10 cellular contexts compared by ENCODE assay signal in the genomic region with DNA sequence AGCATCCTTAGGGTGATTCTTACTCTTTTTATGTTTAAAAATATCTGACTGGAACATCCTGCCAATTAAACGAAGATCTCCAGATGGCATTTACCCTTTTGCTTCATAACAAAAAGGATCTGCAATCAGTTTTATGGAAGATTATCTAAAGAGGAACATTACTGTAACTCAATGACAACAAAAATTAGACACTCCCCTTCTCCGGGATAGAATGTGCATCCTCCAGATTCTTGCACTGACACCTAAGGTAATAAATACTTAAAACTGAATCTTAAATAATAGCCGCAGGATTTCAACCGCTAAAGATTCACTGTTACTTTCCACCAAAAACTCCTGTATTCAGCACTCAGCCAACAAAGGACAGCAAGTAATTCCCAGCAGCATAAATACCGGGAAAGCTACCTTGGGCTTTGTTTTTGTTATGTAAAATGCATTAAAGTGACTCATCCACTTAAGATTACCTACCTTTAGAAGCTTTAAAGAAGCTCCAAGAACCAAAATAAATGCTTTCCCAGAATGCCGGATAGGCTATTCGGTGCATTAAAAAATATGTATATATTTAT. TPM values are rescaled to one million over a fixed set of nuclear protein-coding genes. Genes with fewer than 3 reads are reported as not detected.
DNase-seq lines count a peak whose midpoint lies in the region; ATAC-seq and TF ChIP-seq lines count a peak whose summit lies in the region.
"Had no signal": no experiment of that assay in that cellular context is flagged by ENCODE, and none has a peak within 500 bp of the region (broad histone marks: within the 10 kb centered on the region; RNA-seq: fewer than 3 reads in every experiment).

No MANE protein-coding gene starts in this region.

- TF ChIP-seq CTCF in cardiac muscle cell (IDR thresholded peaks at IDR 0.05; ENCODE audit: low read depth, low read length) = no peak

- H3K9me3 Mint-ChIP-seq in activated T-helper 2 cell treated with anti-CD3 and anti-CD28 coated beads, Interferon-gamma antibody, Interleukin-2, Interleukin-4, amounts not matched to agents 10 μg/mL and 5 μg/mL and 100 μg/mL, durations not matched to agents 14 hours and 24 hours and 36 hours = no peaks in the 10 kb centered on the region

- H3K27ac Mint-ChIP-seq in activated T-helper 2 cell treated with anti-CD3 and anti-CD28 coated beads, Interferon-gamma antibody, Interleukin-2, Interleukin-4, amounts not matched to agents 10 μg/mL and 5 μg/mL and 100 μg/mL, durations not matched to agents 14 hours and 24 hours and 36 hours = no peak overlapping the region

- DNase-seq in cardiac muscle cell (ENCODE audit: low read depth in 1 of 2, low spot score in 1 of 2) (peak in 1 of 2 donors; percentile 38), Right ventricle myocardium inferior (ENCODE audit: missing footprints) (no peak), kidney tubule cell (ENCODE audit: low spot score) (peak; percentile 6)
- DNase-seq in activated T-helper 2 cell treated with anti-CD3 and anti-CD28 coated beads, Interferon-gamma antibody, Interleukin-2, Interleukin-4, amounts not matched to agents 10 μg/mL and 5 μg/mL and 100 μg/mL, durations not matched to agents 14 hours and 24 hours and 36 hours (ENCODE audit: low spot score) = no peak
- DNase-seq: DND-41, islet precursor cell had no signal

- peaks cover 18% of the 10 kb centered on the region for H3K27me3 ChIP-seq in cardiac muscle cell

- H3K4me1 Mint-ChIP-seq in activated T-helper 2 cell treated with anti-CD3 and anti-CD28 coated beads, Interferon-gamma antibody, Interleukin-2, Interleukin-4, amounts not matched to agents 10 μg/mL and 5 μg/mL and 100 μg/mL, durations not matched to agents 14 hours and 24 hours and 36 hours (ENCODE audit: low read depth) = peaks cover 2% of the 10 kb centered on the region

- 37% methylated on average over 7 of the region's 7 CpGs for WGBS in urinary bladder

- H3K4me3 ChIP-seq in cardiac muscle cell (peak overlapping the region; percentile 98), urinary bladder (ENCODE audit: low read depth, low read length) (peak overlapping the region; percentile 18)

- no peaks in the 10 kb centered on the region for H3K9me3 ChIP-seq in cardiac muscle cell (ENCODE audit: low read depth)

- H3K36me3 Mint-ChIP-seq in activated T-helper 2 cell treated with anti-CD3 and anti-CD28 coated beads, Interferon-gamma antibody, Interleukin-2, Interleukin-4, amounts not matched to agents 10 μg/mL and 5 μg/mL and 100 μg/mL, durations not matched to agents 14 hours and 24 hours and 36 hours (ENCODE audit: low read depth) = no peaks in the 10 kb centered on the region

- H3K4me3 Mint-ChIP-seq in activated T-helper 2 cell treated with anti-CD3 and anti-CD28 coated beads, Interferon-gamma antibody, Interleukin-2, Interleukin-4, amounts not matched to agents 10 μg/mL and 5 μg/mL and 100 μg/mL, durations not matched to agents 14 hours and 24 hours and 36 hours (ENCODE audit: low read depth) = no peak overlapping the region

- H3K27ac ChIP-seq in cardiac muscle cell (no peak overlapping the region), angular gyrus (ENCODE audit: low read depth, low read length) (peak overlapping the region; percentile 19), urinary bladder (ENCODE audit: low read depth) (no peak overlapping the region)

- H3K4me1 ChIP-seq in cardiac muscle cell (ENCODE audit: low read depth) (no peaks in the 10 kb centered on the region), urinary bladder (ENCODE audit: insufficient read depth) (no peaks in the 10 kb centered on the region)

- intact Hi-C loops in Right ventricle myocardium inferior (cut with DNase I) = loop anchor here (2.0 to 10.0 kb wide), 3 partner anchors 127 to 387 kb away; no protein-coding TSS in a partner anchor
- intact Hi-C loops in activated T-helper 2 cell treated with anti-CD3 and anti-CD28 coated beads, Interferon-gamma antibody, Interleukin-2, Interleukin-4, amounts not matched to agents 10 μg/mL and 5 μg/mL and 100 μg/mL, durations not matched to agents 14 hours and 24 hours and 36 hours (cut with micrococcal nuclease) = no loop called here

- no peaks in the 10 kb centered on the region for H3K36me3 ChIP-seq in cardiac muscle cell
- H3K36me3 ChIP-seq in urinary bladder (ENCODE audit: insufficient read depth) = no peaks in the 10 kb centered on the region

- ATAC-seq in Right ventricle myocardium inferior (no peak), HG03521 (IDR thresholded peaks at IDR 0.05; ENCODE audit: unreplicated experiment) (no peak), HG03460 (IDR thresholded peaks at IDR 0.05; ENCODE audit: unreplicated experiment) (no peak)

- peaks cover 37% of the 10 kb centered on the region for H3K27me3 Mint-ChIP-seq in activated T-helper 2 cell treated with anti-CD3 and anti-CD28 coated beads, Interferon-gamma antibody, Interleukin-2, Interleukin-4, amounts not matched to agents 10 μg/mL and 5 μg/mL and 100 μg/mL, durations not matched to agents 14 hours and 24 hours and 36 hours (ENCODE audit: low read depth)

RNA-seq across cellular contexts. Expression of a gene that starts 1.6 kb away (rescaled TPM):
- 11.8 and 20.3 TPM in 2 replicates for total RNA-seq in cardiac muscle cell
- 4.5 and 8.1 TPM in 2 replicates for polyA plus RNA-seq in cardiac muscle cell
- 46.1 TPM for total RNA-seq in Right ventricle myocardium inferior
- total RNA-seq in urinary bladder = 89.1 TPM
- polyA plus RNA-seq in urinary bladder = 18.7 TPM
- not detected in 2 replicates for total RNA-seq in activated T-helper 2 cell treated with anti-CD3 and anti-CD28 coated beads, Interferon-gamma antibody, Interleukin-2, Interleukin-4, amounts not matched to agents 10 μg/mL and 5 μg/mL and 100 μg/mL, durations not matched to agents 14 hours and 24 hours and 36 hours

Comparison
In these comparisons a context has a peak if more than half of its experiments do, and no peak if none do; other contexts are left out.
1. RNA of a gene that starts 1.6 kb away (total RNA-seq): 89.1 TPM in urinary bladder (single experiment), 46.1 TPM in Right ventricle myocardium inferior (single experiment) and 11.8 to 20.3 TPM in cardiac muscle cell; not detected in activated T-helper 2 cell treated with anti-CD3 and anti-CD28 coated beads, Interferon-gamma antibody, Interleukin-2, Interleukin-4, amounts not matched to agents 10 μg/mL and 5 μg/mL and 100 μg/mL, durations not matched to agents 14 hours and 24 hours and 36 hours; every median in the first group is over 10 times any median in the second.